Comparison of ENCODE assay signal across 8 cellular contexts in the genomic region with DNA sequence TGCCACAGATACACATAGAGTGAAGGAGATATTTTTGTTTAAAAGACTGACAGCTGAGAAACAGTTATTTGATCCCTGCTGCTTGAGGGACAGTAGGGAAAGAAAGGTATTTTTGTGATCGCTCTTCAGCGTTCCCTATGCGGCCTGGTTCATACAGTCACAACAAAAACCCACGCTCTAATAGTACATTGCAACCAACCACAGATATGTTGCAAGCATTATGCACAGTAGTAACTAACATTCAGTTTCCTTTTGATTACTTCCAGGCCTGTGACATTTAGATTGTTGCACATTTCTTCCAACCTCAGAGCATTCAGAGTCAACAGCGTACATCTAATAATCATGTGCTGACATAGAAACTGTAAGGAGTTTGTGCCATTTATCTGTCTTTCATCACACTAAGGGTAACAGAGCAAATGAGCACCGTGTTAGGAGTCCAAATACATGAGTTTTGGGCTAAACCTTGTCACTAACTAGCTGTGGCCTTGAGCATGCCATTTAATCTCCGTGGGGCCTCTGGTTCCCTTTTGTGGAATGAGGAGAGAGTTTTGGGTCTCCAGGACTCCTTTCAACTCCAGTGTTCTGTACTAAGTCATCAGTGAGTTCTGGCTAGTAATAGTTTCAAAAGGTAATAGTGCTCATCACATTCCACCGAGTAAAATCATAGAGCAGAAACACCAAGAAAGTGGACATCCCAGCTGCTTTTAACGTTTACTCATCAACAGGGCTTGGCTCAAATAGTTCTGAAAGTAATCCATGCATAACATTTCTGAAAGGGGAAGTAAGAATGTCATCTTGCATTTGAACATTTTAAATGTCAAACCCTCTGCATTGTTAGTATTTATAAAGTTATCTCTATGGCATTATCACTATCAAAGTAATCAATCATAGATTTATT.
DNase-seq lines count a peak whose midpoint lies in the region; ATAC-seq and TF ChIP-seq lines count a peak whose summit lies in the region.

No MANE protein-coding gene starts in this region.

- in situ Hi-C loops in HAP-1 (cut with MboI; ENCODE audit: low sequenced_read_pairs), result no loop called here

- intact Hi-C loops in testis (cut with DNase I; ENCODE audit: low total_unique reads), result no loop called here

- TF ChIP-seq CTCF in GM12864 (IDR thresholded peaks at IDR 0.05; ENCODE audit: low read depth, low read length, missing control alignments) (no peak), fibroblast of villous mesenchyme (IDR thresholded peaks at IDR 0.05; ENCODE audit: insufficient read depth, low read depth, low read length) (no peak), testis (IDR thresholded peaks at IDR 0.05) (no peak)

- 70 to 76% methylated on average over 9 of the region's 9 CpGs for WGBS in testis, 2 donors

- H3K9me3 ChIP-seq in HAP-1 (no peaks in the 10 kb centered on the region), testis (no peaks in the 10 kb centered on the region)

- TF ChIP-seq POLR2A in testis (IDR thresholded peaks at IDR 0.05), result no peak

- DNase-seq in GM12864 (ENCODE audit: low read depth) (peak; percentile 21), LHCN-M2 (ENCODE audit: low read depth) (peak; percentile 96), fibroblast of villous mesenchyme (ENCODE audit: low read depth) (peak; percentile 90), 8988T (no peak), HAP-1 (ENCODE audit: low spot score in 2 of 2) (no peak), testis (no peak)
- DNase-seq in effector CD8-positive, alpha-beta T cell (lab: John Stamatoyannopoulos, UW), result no peak

- H3K36me3 ChIP-seq in HAP-1 (replicated peaks) (no peaks in the 10 kb centered on the region), testis (ENCODE audit: low read depth, missing control alignments) (no peaks in the 10 kb centered on the region)

- H3K4me1 ChIP-seq in HAP-1 (peaks cover 4% of the 10 kb centered on the region), testis (no peaks in the 10 kb centered on the region)

- H3K27ac ChIP-seq in testis, result no peak overlapping the region

- ATAC-seq in GM21737 (IDR thresholded peaks at IDR 0.05; ENCODE audit: unreplicated experiment), result peak; percentile 90

- no peak overlapping the region for H3K4me3 ChIP-seq in GM12864 (ENCODE audit: low read depth, low read length)
- no peak overlapping the region for H3K4me3 ChIP-seq in fibroblast of villous mesenchyme (ENCODE audit: low read depth, low read length)
- no peak overlapping the region for H3K4me3 ChIP-seq in HAP-1
- H3K4me3 ChIP-seq in testis, result no peak overlapping the region

- H3K27me3 ChIP-seq in HAP-1 (ENCODE audit: low read depth), result no peaks in the 10 kb centered on the region
- no peaks in the 10 kb centered on the region for H3K27me3 ChIP-seq in testis

Comparison
In these comparisons a context has a peak if more than half of its experiments do, and no peak if none do; other contexts are left out.
1. DNase-seq: peak in GM12864 (single experiment), LHCN-M2 (single experiment) and fibroblast of villous mesenchyme (single experiment); none in 8988T (single experiment), HAP-1 (0 of 2), effector CD8-positive, alpha-beta T cell (single experiment) and testis (single experiment).